ENCODE assay signal across 8 cellular contexts in the genomic region with DNA sequence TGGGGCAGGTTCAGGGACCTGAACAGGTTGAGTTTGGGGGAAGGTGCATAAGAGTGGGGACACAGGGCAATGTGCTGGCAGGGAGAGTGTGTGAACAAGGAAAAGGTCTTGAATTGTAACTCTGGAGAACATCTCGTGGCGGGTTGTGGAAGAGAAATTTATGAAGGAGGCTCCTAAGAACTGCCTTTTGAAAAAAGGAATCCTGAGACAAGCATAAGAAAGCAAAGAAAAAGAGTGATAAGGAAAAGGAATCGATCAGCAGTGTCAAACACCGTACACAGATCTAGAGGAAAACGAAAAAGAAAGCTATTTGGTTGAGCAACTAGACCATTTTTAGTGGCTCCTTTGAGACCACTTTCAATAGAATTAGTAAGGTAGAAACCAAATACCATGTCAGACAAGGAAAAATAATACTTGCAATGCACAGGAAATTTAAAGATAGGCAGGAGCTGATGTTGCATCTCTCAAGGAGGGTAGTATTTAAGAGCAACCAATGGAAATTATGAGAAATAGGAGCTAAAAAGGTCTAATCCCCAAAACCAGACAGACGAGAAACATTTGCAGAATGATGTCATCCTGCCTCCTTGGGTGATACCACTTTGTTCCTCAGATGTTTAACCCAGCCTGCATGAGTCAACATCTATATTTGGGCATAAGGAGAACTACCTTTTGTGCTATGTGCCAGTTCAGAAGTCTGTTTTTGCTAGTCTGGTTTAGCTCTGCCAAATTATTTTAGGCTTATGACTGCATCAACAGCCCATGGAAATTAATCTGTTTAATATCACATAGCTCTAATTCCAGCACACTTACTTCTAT.
DNase-seq lines count a peak whose midpoint lies in the region; ATAC-seq, FAIRE-seq and TF ChIP-seq lines count a peak whose summit lies in the region.

No MANE protein-coding gene starts in this region.

- POLR2A ChIA-PET in endothelial cell of umbilical vein (lab: Charles Lee), result no interaction called here

- TF ChIP-seq POLR2A in endothelial cell of umbilical vein (IDR thresholded peaks at IDR 0.05; ENCODE audit: low read depth, low read length), result no peak

- H3K27me3 ChIP-seq in endothelial cell of umbilical vein (ENCODE audit: control insufficient read depth in 2 of 2, insufficient read depth in 2 of 2, low read length in 2 of 2), result no peaks in the 10 kb centered on the region
- no peaks in the 10 kb centered on the region for H3K27me3 ChIP-seq in osteoblast (ENCODE audit: insufficient read depth, low read length)

- peak overlapping the region; percentile 72 for H3K27ac ChIP-seq in endothelial cell of umbilical vein (ENCODE audit: insufficient read depth, low read depth, low read length)
- H3K27ac ChIP-seq in osteoblast (ENCODE audit: low read depth, low read length), result peak overlapping the region; percentile 77

- intact Hi-C loops in endothelial cell of umbilical vein (cut with micrococcal nuclease), result loop anchor here (2.0 kb wide), 1 partner anchor 111 kb away; no protein-coding TSS in a partner anchor

- H3K9me1 ChIP-seq in endothelial cell of umbilical vein (replicated peaks; ENCODE audit: control insufficient read depth, extremely low read depth, insufficient read depth, low read length), result no peaks in the 10 kb centered on the region

- H3K4me2 ChIP-seq in endothelial cell of umbilical vein (ENCODE audit: insufficient read depth, low read length) (peak overlapping the region; percentile 53), osteoblast (ENCODE audit: insufficient read depth, low read length) (peak overlapping the region; percentile 60)

- BruUV-seq in endothelial cell of umbilical vein (replicated peaks; lab: Mats Ljungman, UMichigan), result TSS peak; percentile 91

- H3K36me3 ChIP-seq in endothelial cell of umbilical vein (ENCODE audit: control insufficient read depth in 2 of 2, extremely low read depth in 1 of 2, insufficient read depth in 2 of 2, low read length in 2 of 2) (no peaks in the 10 kb centered on the region), osteoblast (ENCODE audit: insufficient read depth, low read length) (no peaks in the 10 kb centered on the region)

- in situ Hi-C loops in G401 (cut with HindIII; ENCODE audit: low sequenced_read_pairs), result no loop called here

- dilution Hi-C loops in endothelial cell of umbilical vein (cut with MboI; ENCODE audit: extremely low pct_ligation_motif_present, low sequenced_read_pairs), result no loop called here

- H2AFZ ChIP-seq in endothelial cell of umbilical vein (ENCODE audit: low read depth, low read length), result peak overlapping the region; percentile 6
- H2AFZ ChIP-seq in osteoblast (ENCODE audit: low read length), result no peak overlapping the region

- H3K9ac ChIP-seq in endothelial cell of umbilical vein (replicated peaks; ENCODE audit: extremely low read depth, insufficient read depth, low read length), result peak overlapping the region; percentile 54

- TF ChIP-seq CTCF in endothelial cell of umbilical vein (IDR thresholded peaks at IDR 0.05; ENCODE audit: extremely low read depth in 1 of 2, insufficient read depth in 1 of 2, low read depth in 1 of 2, low read length in 2 of 2), result no peak
- no peak for TF ChIP-seq CTCF in osteoblast (IDR thresholded peaks at IDR 0.05; ENCODE audit: extremely low read depth, low read depth, low read length)

- H3K4me1 ChIP-seq in endothelial cell of umbilical vein (ENCODE audit: control insufficient read depth, extremely low read depth, insufficient read depth, low read length), result peaks cover 44% of the 10 kb centered on the region
- H3K4me1 ChIP-seq in osteoblast (ENCODE audit: insufficient read depth, low read length), result peaks cover 55% of the 10 kb centered on the region

- H3K79me2 ChIP-seq in endothelial cell of umbilical vein (ENCODE audit: control insufficient read depth, insufficient read depth, low read length) (no peaks in the 10 kb centered on the region), osteoblast (ENCODE audit: insufficient read depth, low read length) (no peaks in the 10 kb centered on the region)

- H3K4me3 ChIP-seq in endothelial cell of umbilical vein (replicated peaks in 1 of 3; ENCODE audit: insufficient read depth in 1 of 3, low read depth in 1 of 3, low read length in 3 of 3) (no peak overlapping the region), osteoblast (ENCODE audit: insufficient read depth, low read length) (no peak overlapping the region)

- ATAC-seq in GM19452 (IDR thresholded peaks at IDR 0.05; ENCODE audit: unreplicated experiment), result peak; percentile 95
- peak; percentile 95 for ATAC-seq in HG03432 (IDR thresholded peaks at IDR 0.05; ENCODE audit: unreplicated experiment)

- CTCF ChIA-PET in endothelial cell of umbilical vein (lab: Charles Lee), result interaction anchor here (0.7 to 1.6 kb wide), 4 partner anchors 11 to 126 kb away, joined by 3 to 7 read pairs (median 4); no protein-coding TSS in a partner anchor

- no peaks in the 10 kb centered on the region for H4K20me1 ChIP-seq in endothelial cell of umbilical vein (replicated peaks; ENCODE audit: control insufficient read depth, extremely low read depth, insufficient read depth, low read length)
- H4K20me1 ChIP-seq in osteoblast (ENCODE audit: insufficient read depth, low read length), result no peaks in the 10 kb centered on the region

- H3K9me3 ChIP-seq in endothelial cell of umbilical vein (replicated peaks; ENCODE audit: control insufficient read depth, insufficient read depth, low read length) (no peaks in the 10 kb centered on the region), osteoblast (ENCODE audit: low read depth, low read length) (no peaks in the 10 kb centered on the region)

- peak; percentile 98 for FAIRE-seq in endothelial cell of umbilical vein (lab: Jason Lieb, UNC)

- DNase-seq in G401 (ENCODE audit: low spot score), result peak; percentile 62
- peak; percentile 96 for DNase-seq in SIG-M5 treated with dmso at 0.1 percent for 504 hours (lab: John Stamatoyannopoulos, UW; ENCODE audit: unreplicated experiment)
- DNase-seq in endothelial cell of umbilical vein (ENCODE audit: low read depth, low spot score), result peak; percentile 89
- peak; percentile 55 for DNase-seq in osteoblast (ENCODE audit: insufficient read length, low spot score, missing footprints)
- no peak for DNase-seq in hepatic stellate cell (ENCODE audit: low spot score)
- no peak for DNase-seq in NCI-H1105 treated with DMSO at 0.1 percent for 48 hours (lab: John Stamatoyannopoulos, UW)

TF ChIP-seq in endothelial cell of umbilical vein, 7 proteins besides CTCF, POLR2A, EP300 and RAD21:
- TF ChIP-seq JUN (IDR thresholded peaks at IDR 0.05; ENCODE audit: borderline replicate concordance, insufficient read depth, insufficient read length, low read depth) (peak; percentile 98), MYC (IDR thresholded peaks at IDR 0.05; ENCODE audit: low read depth, low read length) (no peak), FOS (IDR thresholded peaks at IDR 0.05; ENCODE audit: borderline replicate concordance, insufficient read depth, low read length) (peak; percentile 80), EZH2 (IDR thresholded peaks at IDR 0.05; ENCODE audit: borderline replicate concordance, low read depth, low read length, severe bottlenecking) (no peak)

Comparison
In these comparisons a context has a peak if more than half of its experiments do, and no peak if none do; other contexts are left out.
1. DNase-seq: peak in G401 (single experiment), SIG-M5 treated with dmso at 0.1 percent for 504 hours (single experiment), endothelial cell of umbilical vein (single experiment) and osteoblast (single experiment); none in hepatic stellate cell (single experiment) and NCI-H1105 treated with DMSO at 0.1 percent for 48 hours (single experiment).